15 cellular contexts compared by ENCODE assay signal in the genomic region with DNA sequence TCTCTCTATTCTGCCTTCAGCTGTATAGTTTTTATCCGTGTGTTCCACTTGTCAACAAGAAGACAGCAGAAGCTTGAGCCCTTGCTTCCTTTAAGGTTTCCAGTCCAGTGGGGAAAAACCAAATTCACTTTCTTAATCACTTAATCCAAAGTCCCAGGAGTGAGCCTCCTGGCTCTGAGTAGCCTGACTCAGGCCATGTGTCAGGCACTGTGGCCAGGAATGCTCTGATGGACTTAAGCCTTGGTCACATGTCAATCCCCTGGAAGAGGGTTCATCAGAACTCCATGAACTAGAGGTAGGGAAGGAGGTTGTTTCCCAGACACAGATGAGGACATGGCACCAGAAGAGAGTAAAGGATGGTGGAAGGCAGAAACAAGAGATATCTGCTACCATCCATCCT.
"Had no signal": no experiment of that assay in that cellular context is flagged by ENCODE, and none has a peak within 500 bp of the region (broad histone marks: within the 10 kb centered on the region; RNA-seq: fewer than 3 reads in every experiment).

No MANE protein-coding gene starts in this region.

- H3K9me3 ChIP-seq: ascending aorta, esophagus muscularis mucosa, pancreas, spleen, suprapubic skin had no signal

- DNase-seq: activated CD4-positive, alpha-beta T cell treated with anti-CD3 and anti-CD28 coated beads, Interleukin-2, amount 50 U/mL, for 48 hours; activated CD8-positive, alpha-beta memory T cell treated with anti-CD3 and anti-CD28 coated beads, Interleukin-2, amount 10 ng/mL, durations not matched to agents 7 days and 5 days; activated gamma-delta T cell treated with Interleukin-2 at 50 U/mL for 16 hours; activated T-cell treated with anti-CD3 and anti-CD28 coated beads, Interleukin-2, amount 50 U/mL, for 4 hours; foreskin keratinocyte; head of caudate nucleus; islet precursor cell; pancreas; retina; stimulated activated CD4-positive, alpha-beta T cell treated with anti-CD3 and anti-CD28 coated beads, Interleukin-2, amount 100 ng/mL, for 24 hours; stimulated activated naive CD4-positive, alpha-beta T cell had no signal

- H3K27me3 ChIP-seq: ascending aorta, foreskin keratinocyte, pancreas, spleen, suprapubic skin had no signal

- H3K4me3 ChIP-seq: ascending aorta, esophagus muscularis mucosa, pancreas, spleen, suprapubic skin had no signal

- ATAC-seq: activated CD8-positive, alpha-beta memory T cell treated with anti-CD3 and anti-CD28 coated beads, Interleukin-2, amount 10 ng/mL, durations not matched to agents 7 days and 5 days; activated T-cell treated with anti-CD3 and anti-CD28 coated beads, Interleukin-2, amount 50 U/mL, for 4 hours; foreskin keratinocyte; pancreas had no signal

- H3K4me1 ChIP-seq: pancreas had no signal

- H3K27ac ChIP-seq: ascending aorta, esophagus muscularis mucosa, foreskin keratinocyte, pancreas, spleen, suprapubic skin had no signal
